Comparison of ENCODE assay signal across 1 cellular context in genomic region chr1:52056110-52056936, GRCh38.
A peak's percentile ranks its signal among the peaks of the same experiment; 100 is the strongest.
TF ChIP-seq lines count a peak whose summit lies in the region.

Gene BTF3L4 (plus strand): TSS chr1:52056295. CDS start chr1:52059848, 3,553 bp downstream.

TF ChIP-seq in HepG2, 621 proteins besides CTCF, POLR2A, EP300 and RAD21 (continued from another document and continues in another):
- TF ChIP-seq, protein P1, sequence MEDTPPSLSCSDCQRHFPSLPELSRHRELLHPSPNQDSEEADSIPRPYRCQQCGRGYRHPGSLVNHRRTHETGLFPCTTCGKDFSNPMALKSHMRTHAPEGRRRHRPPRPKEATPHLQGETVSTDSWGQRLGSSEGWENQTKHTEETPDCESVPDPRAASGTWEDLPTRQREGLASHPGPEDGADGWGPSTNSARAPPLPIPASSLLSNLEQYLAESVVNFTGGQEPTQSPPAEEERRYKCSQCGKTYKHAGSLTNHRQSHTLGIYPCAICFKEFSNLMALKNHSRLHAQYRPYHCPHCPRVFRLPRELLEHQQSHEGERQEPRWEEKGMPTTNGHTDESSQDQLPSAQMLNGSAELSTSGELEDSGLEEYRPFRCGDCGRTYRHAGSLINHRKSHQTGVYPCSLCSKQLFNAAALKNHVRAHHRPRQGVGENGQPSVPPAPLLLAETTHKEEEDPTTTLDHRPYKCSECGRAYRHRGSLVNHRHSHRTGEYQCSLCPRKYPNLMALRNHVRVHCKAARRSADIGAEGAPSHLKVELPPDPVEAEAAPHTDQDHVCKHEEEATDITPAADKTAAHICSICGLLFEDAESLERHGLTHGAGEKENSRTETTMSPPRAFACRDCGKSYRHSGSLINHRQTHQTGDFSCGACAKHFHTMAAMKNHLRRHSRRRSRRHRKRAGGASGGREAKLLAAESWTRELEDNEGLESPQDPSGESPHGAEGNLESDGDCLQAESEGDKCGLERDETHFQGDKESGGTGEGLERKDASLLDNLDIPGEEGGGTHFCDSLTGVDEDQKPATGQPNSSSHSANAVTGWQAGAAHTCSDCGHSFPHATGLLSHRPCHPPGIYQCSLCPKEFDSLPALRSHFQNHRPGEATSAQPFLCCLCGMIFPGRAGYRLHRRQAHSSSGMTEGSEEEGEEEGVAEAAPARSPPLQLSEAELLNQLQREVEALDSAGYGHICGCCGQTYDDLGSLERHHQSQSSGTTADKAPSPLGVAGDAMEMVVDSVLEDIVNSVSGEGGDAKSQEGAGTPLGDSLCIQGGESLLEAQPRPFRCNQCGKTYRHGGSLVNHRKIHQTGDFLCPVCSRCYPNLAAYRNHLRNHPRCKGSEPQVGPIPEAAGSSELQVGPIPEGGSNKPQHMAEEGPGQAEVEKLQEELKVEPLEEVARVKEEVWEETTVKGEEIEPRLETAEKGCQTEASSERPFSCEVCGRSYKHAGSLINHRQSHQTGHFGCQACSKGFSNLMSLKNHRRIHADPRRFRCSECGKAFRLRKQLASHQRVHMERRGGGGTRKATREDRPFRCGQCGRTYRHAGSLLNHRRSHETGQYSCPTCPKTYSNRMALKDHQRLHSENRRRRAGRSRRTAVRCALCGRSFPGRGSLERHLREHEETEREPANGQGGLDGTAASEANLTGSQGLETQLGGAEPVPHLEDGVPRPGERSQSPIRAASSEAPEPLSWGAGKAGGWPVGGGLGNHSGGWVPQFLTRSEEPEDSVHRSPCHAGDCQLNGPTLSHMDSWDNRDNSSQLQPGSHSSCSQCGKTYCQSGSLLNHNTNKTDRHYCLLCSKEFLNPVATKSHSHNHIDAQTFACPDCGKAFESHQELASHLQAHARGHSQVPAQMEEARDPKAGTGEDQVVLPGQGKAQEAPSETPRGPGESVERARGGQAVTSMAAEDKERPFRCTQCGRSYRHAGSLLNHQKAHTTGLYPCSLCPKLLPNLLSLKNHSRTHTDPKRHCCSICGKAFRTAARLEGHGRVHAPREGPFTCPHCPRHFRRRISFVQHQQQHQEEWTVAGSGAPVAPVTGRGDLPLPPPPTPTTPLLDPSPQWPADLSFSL (CRISPR knock-in tag; IDR thresholded peaks at IDR 0.05), result no peak
- TF ChIP-seq, protein P2, sequence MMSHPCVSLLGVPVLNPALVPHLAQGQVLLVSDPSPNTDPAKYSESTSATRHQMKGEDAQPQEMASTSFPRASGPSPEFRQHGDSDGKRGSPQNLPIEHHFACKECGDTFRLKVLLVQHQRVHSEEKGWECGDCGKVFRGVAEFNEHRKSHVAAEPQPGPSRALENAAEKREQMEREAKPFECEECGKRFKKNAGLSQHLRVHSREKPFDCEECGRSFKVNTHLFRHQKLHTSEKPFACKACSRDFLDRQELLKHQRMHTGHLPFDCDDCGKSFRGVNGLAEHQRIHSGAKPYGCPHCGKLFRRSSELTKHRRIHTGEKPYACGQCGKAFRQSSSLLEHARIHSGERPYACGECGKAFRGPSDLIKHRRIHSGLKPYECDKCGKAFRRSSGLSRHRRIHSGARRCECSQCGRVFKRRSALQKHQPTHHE (CRISPR knock-in tag; IDR thresholded peaks at IDR 0.05; ENCODE audit: borderline replicate concordance), result peak; percentile 78; the same call in 1 of the 2 replicates
- TF ChIP-seq, protein P3, sequence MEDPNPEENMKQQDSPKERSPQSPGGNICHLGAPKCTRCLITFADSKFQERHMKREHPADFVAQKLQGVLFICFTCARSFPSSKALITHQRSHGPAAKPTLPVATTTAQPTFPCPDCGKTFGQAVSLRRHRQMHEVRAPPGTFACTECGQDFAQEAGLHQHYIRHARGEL (CRISPR knock-in tag; IDR thresholded peaks at IDR 0.05), result no peak
- TF ChIP-seq, protein P4, sequence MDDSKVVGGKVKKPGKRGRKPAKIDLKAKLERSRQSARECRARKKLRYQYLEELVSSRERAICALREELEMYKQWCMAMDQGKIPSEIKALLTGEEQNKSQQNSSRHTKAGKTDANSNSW (CRISPR knock-in tag; IDR thresholded peaks at IDR 0.05; ENCODE audit: borderline replicate concordance), result no peak
- TF ChIP-seq E2F2 (CRISPR knock-in tag; IDR thresholded peaks at IDR 0.05; ENCODE audit: borderline replicate concordance), result no peak
- TF ChIP-seq ADNP (CRISPR knock-in tag; IDR thresholded peaks at IDR 0.05), result 0 out of 2 replicates have a peak, but pooled peaks have one; percentile 14
- TF ChIP-seq ZNF20 (CRISPR knock-in tag; IDR thresholded peaks at IDR 0.05), result no peak
- 0 out of 2 replicates have a peak, but pooled peaks have one; percentile 13 for TF ChIP-seq TEAD2 (CRISPR knock-in tag; IDR thresholded peaks at IDR 0.05)
- TF ChIP-seq NFYC (CRISPR knock-in tag; IDR thresholded peaks at IDR 0.05), result peak; percentile 70
- peak; percentile 81 for TF ChIP-seq MYPOP (CRISPR knock-in tag; IDR thresholded peaks at IDR 0.05)
- TF ChIP-seq, protein P5, sequence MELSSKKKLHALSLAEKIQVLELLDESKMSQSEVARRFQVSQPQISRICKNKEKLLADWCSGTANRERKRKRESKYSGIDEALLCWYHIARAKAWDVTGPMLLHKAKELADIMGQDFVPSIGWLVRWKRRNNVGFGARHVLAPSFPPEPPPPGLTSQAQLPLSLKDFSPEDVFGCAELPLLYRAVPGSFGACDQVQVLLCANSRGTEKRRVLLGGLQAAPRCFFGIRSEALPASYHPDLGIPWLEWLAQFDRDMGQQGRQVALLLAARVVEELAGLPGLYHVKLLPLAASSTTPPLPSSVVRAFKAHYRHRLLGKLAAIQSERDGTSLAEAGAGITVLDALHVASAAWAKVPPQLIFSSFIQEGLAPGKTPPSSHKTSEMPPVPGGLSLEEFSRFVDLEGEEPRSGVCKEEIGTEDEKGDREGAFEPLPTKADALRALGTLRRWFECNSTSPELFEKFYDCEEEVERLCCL (CRISPR knock-in tag; IDR thresholded peaks at IDR 0.05; ENCODE audit: borderline replicate concordance), result no peak; the same call in 1 of the 2 replicates
- TF ChIP-seq HDAC2 (CRISPR knock-in tag; IDR thresholded peaks at IDR 0.05), result peak; percentile 20
- no peak for TF ChIP-seq GPN1 (CRISPR knock-in tag; IDR thresholded peaks at IDR 0.05; ENCODE audit: borderline replicate concordance)
- 0 out of 2 replicates have a peak, but pooled peaks have one; percentile 53 for TF ChIP-seq ZNF670 (CRISPR knock-in tag; IDR thresholded peaks at IDR 0.05; ENCODE audit: borderline replicate concordance)
- TF ChIP-seq SCMH1 (CRISPR knock-in tag; IDR thresholded peaks at IDR 0.05; ENCODE audit: borderline replicate concordance), result no peak
- no peak for TF ChIP-seq CENPX (CRISPR knock-in tag; IDR thresholded peaks at IDR 0.05)
- TF ChIP-seq, protein P6, sequence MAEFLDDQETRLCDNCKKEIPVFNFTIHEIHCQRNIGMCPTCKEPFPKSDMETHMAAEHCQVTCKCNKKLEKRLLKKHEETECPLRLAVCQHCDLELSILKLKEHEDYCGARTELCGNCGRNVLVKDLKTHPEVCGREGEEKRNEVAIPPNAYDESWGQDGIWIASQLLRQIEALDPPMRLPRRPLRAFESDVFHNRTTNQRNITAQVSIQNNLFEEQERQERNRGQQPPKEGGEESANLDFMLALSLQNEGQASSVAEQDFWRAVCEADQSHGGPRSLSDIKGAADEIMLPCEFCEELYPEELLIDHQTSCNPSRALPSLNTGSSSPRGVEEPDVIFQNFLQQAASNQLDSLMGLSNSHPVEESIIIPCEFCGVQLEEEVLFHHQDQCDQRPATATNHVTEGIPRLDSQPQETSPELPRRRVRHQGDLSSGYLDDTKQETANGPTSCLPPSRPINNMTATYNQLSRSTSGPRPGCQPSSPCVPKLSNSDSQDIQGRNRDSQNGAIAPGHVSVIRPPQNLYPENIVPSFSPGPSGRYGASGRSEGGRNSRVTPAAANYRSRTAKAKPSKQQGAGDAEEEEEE (CRISPR knock-in tag; IDR thresholded peaks at IDR 0.05; ENCODE audit: borderline replicate concordance), result no peak
- no peak for TF ChIP-seq KDM5A (IDR thresholded peaks at IDR 0.05; ENCODE audit: borderline replicate concordance, low read length)
- TF ChIP-seq ZNF672 (CRISPR knock-in tag; IDR thresholded peaks at IDR 0.05), result no peak
- peak; percentile 76 for TF ChIP-seq SAP130 (CRISPR knock-in tag; IDR thresholded peaks at IDR 0.05; ENCODE audit: low read depth)
- no peak for TF ChIP-seq PCBP2 (optimal IDR thresholded peaks at IDR 0.05; ENCODE audit: low read depth, low read length, poor library complexity, severe bottlenecking)
- TF ChIP-seq ZNF510 (CRISPR knock-in tag; IDR thresholded peaks at IDR 0.05; ENCODE audit: low read depth), result no peak
- no peak for TF ChIP-seq HHEX (CRISPR knock-in tag; IDR thresholded peaks at IDR 0.05)
- no peak for TF ChIP-seq REL (CRISPR knock-in tag; conservative IDR thresholded peaks at IDR 0.05)
- peak; percentile 48; the same call in 1 of the 2 replicates for TF ChIP-seq RXRA (CRISPR knock-in tag; IDR thresholded peaks at IDR 0.05)
- no peak for TF ChIP-seq MAFG (CRISPR knock-in tag; IDR thresholded peaks at IDR 0.05)
- no peak for TF ChIP-seq CSRNP2 (CRISPR knock-in tag; conservative IDR thresholded peaks at IDR 0.05; ENCODE audit: low read depth)
- TF ChIP-seq, protein P7, sequence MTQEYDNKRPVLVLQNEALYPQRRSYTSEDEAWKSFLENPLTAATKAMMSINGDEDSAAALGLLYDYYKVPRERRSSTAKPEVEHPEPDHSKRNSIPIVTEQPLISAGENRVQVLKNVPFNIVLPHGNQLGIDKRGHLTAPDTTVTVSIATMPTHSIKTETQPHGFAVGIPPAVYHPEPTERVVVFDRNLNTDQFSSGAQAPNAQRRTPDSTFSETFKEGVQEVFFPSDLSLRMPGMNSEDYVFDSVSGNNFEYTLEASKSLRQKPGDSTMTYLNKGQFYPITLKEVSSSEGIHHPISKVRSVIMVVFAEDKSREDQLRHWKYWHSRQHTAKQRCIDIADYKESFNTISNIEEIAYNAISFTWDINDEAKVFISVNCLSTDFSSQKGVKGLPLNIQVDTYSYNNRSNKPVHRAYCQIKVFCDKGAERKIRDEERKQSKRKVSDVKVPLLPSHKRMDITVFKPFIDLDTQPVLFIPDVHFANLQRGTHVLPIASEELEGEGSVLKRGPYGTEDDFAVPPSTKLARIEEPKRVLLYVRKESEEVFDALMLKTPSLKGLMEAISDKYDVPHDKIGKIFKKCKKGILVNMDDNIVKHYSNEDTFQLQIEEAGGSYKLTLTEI (CRISPR knock-in tag; conservative IDR thresholded peaks at IDR 0.05), result no peak
- 0 out of 2 replicates have a peak, but pooled peaks have one; percentile 86 for TF ChIP-seq ZNF616 (CRISPR knock-in tag; IDR thresholded peaks at IDR 0.05; ENCODE audit: low read depth)
- TF ChIP-seq, protein P8, sequence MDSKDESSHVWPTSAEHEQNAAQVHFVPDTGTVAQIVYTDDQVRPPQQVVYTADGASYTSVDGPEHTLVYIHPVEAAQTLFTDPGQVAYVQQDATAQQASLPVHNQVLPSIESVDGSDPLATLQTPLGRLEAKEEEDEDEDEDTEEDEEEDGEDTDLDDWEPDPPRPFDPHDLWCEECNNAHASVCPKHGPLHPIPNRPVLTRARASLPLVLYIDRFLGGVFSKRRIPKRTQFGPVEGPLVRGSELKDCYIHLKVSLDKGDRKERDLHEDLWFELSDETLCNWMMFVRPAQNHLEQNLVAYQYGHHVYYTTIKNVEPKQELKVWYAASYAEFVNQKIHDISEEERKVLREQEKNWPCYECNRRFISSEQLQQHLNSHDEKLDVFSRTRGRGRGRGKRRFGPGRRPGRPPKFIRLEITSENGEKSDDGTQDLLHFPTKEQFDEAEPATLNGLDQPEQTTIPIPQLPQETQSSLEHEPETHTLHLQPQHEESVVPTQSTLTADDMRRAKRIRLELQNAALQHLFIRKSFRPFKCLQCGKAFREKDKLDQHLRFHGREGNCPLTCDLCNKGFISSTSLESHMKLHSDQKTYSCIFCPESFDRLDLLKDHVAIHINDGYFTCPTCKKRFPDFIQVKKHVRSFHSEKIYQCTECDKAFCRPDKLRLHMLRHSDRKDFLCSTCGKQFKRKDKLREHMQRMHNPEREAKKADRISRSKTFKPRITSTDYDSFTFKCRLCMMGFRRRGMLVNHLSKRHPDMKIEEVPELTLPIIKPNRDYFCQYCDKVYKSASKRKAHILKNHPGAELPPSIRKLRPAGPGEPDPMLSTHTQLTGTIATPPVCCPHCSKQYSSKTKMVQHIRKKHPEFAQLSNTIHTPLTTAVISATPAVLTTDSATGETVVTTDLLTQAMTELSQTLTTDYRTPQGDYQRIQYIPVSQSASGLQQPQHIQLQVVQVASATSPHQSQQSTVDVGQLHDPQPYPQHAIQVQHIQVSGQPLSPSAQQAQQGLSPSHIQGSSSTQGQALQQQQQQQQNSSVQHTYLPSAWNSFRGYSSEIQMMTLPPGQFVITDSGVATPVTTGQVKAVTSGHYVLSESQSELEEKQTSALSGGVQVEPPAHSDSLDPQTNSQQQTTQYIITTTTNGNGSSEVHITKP (CRISPR knock-in tag; IDR thresholded peaks at IDR 0.05; ENCODE audit: low read depth), result no peak; the same call in 1 of the 2 replicates
- no peak for TF ChIP-seq THYN1 (CRISPR knock-in tag; IDR thresholded peaks at IDR 0.05; ENCODE audit: borderline replicate concordance, low read depth)
- TF ChIP-seq SRSF4 (IDR thresholded peaks at IDR 0.05; ENCODE audit: low read depth, low read length, poor library complexity, severe bottlenecking), result no peak
